Comparison of ENCODE assay signal across 13 cellular contexts in the genomic region with DNA sequence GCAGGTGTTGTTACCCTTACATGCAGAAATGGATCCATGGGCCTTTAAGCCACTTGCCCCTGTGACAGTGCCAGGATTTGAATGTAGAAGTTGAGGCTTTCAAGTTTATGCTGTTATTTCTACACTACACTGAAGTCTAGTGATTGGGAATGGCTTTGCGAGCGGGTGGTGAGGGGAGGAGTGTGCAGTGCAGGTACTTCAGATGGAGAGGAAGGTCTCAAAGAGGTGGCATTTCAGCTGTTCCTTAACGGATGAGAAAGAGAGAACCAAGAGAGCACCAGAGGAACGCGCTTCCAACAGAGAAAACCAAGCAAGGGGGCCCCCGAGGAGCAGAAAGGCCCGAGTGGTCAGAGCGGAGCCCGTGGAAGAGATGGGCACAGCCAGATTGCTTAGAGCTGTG. TPM values are rescaled to one million over a fixed set of nuclear protein-coding genes. Genes with fewer than 3 reads are reported as not detected.
DNase-seq lines count a peak whose midpoint lies in the region; ATAC-seq and TF ChIP-seq lines count a peak whose summit lies in the region.
"Had no signal": no experiment of that assay in that cellular context is flagged by ENCODE, and none has a peak within 500 bp of the region (broad histone marks: within the 10 kb centered on the region; RNA-seq: fewer than 3 reads in every experiment).

No MANE protein-coding gene starts in this region.

- H2AFZ ChIP-seq in mammary epithelial cell (ENCODE audit: low read depth, low read length) = no peak overlapping the region

- peaks cover 79% of the 10 kb centered on the region for H3K4me1 ChIP-seq in HUES48 (ENCODE audit: control insufficient read depth, insufficient read depth, low read length)
- H3K4me1 ChIP-seq in mammary epithelial cell (ENCODE audit: insufficient read depth, low read length) = peaks cover 93% of the 10 kb centered on the region
- peaks cover 100% of the 10 kb centered on the region for H3K4me1 ChIP-seq in lower lobe of right lung
- H3K4me1 ChIP-seq in stomach = peaks cover 95 to 100% (median 99%) of the 10 kb centered on the region in 4 donors

- CTCF ChIA-PET in mammary epithelial cell (lab: Charles Lee; ENCODE audit: low non-redundant PET) = no interaction called here

- H4K20me1 ChIP-seq in mammary epithelial cell (ENCODE audit: insufficient read depth, low read length) = no peaks in the 10 kb centered on the region

- no peak overlapping the region for H3K4me2 ChIP-seq in mammary epithelial cell (ENCODE audit: insufficient read depth, low read depth, low read length)

- intact Hi-C loops in mammary epithelial cell (cut with micrococcal nuclease) = no loop called here
- intact Hi-C loops in lower lobe of right lung (cut with DNase I) = no loop called here
- intact Hi-C loops in stomach (cut with DNase I; ENCODE audit: low total_unique reads) = no loop called here

- dilution Hi-C loops in mammary epithelial cell (cut with HindIII; ENCODE audit: low sequenced_read_pairs) = no loop called here

- H3K4me3 ChIP-seq in HUES48 (ENCODE audit: low read depth, low read length) = no peak overlapping the region
- H3K4me3 ChIP-seq in mammary epithelial cell (replicated peaks in 1 of 3; ENCODE audit: insufficient read depth in 1 of 3, low read depth in 2 of 3, low read length in 3 of 3) = no peak overlapping the region
- no peak overlapping the region for H3K4me3 ChIP-seq in lower lobe of right lung
- no peak overlapping the region for H3K4me3 ChIP-seq in stomach

- ATAC-seq in lower lobe of right lung (no peak), HG03565 (IDR thresholded peaks at IDR 0.05; ENCODE audit: unreplicated experiment) (no peak), HG03469 (IDR thresholded peaks at IDR 0.05; ENCODE audit: unreplicated experiment) (no peak)
- ATAC-seq: left lobe of liver had no signal

- H3K9me3 ChIP-seq in HUES48 (ENCODE audit: control insufficient read depth, insufficient read depth, low read length) (no peaks in the 10 kb centered on the region), mammary epithelial cell (replicated peaks; ENCODE audit: insufficient read depth, low read length) (no peaks in the 10 kb centered on the region), lower lobe of right lung (no peaks in the 10 kb centered on the region), stomach (no peaks in the 10 kb centered on the region)

- TF ChIP-seq CTCF in mammary epithelial cell (conservative IDR thresholded peaks at IDR 0.05 in 1 of 2, IDR thresholded peaks at IDR 0.05 in 1 of 2; ENCODE audit: extremely low read depth in 1 of 2, insufficient read depth in 1 of 2, low read depth in 1 of 2, low read length in 2 of 2) (no peak), lower lobe of right lung (IDR thresholded peaks at IDR 0.05) (no peak), stomach (IDR thresholded peaks at IDR 0.05) (no peak)

- TF ChIP-seq POLR2A in stomach (IDR thresholded peaks at IDR 0.05) = no peak

- peak overlapping the region; percentile 43 for H3K27ac ChIP-seq in HUES48 (ENCODE audit: low read depth, low read length)
- H3K27ac ChIP-seq in mammary epithelial cell (ENCODE audit: insufficient read depth, low read depth, low read length) = peak overlapping the region; percentile 72
- H3K27ac ChIP-seq in lower lobe of right lung = peak overlapping the region; percentile 85
- H3K27ac ChIP-seq in stomach = peak overlapping the region; percentile 45 to 99 (median 96)

- no peak for DNase-seq in mammary epithelial cell
- DNase-seq in lower lobe of right lung = no peak
- DNase-seq in stomach = no peak
- no peak for DNase-seq in stimulated activated CD4-positive, alpha-beta T cell treated with anti-CD3 and anti-CD28 coated beads, Interleukin-4, amount 100 ng/mL, for 24 hours
- no peak for DNase-seq in hypothalamus (lab: John Stamatoyannopoulos, UW)
- DNase-seq: amniotic stem cell, COR-L47, NCI-H69, T-helper 1 cell had no signal

- no TSS peak for BruUV-seq in mammary epithelial cell (replicated peaks; lab: Mats Ljungman, UMichigan)

- H3K36me3 ChIP-seq in HUES48 (ENCODE audit: control insufficient read depth, insufficient read depth, low read length) (peaks cover 13% of the 10 kb centered on the region), mammary epithelial cell (ENCODE audit: insufficient read depth, low read length) (peaks cover 13% of the 10 kb centered on the region), lower lobe of right lung (peaks cover 11% of the 10 kb centered on the region), stomach (peaks cover 0 to 11% (median 8%) of the 10 kb centered on the region in 4 donors)

- H3K27me3 ChIP-seq in HUES48 (ENCODE audit: control insufficient read depth, insufficient read depth, low read length) = no peaks in the 10 kb centered on the region
- no peaks in the 10 kb centered on the region for H3K27me3 ChIP-seq in mammary epithelial cell (ENCODE audit: insufficient read depth, low read length)
- no peaks in the 10 kb centered on the region for H3K27me3 ChIP-seq in lower lobe of right lung (ENCODE audit: low read depth)
- no peaks in the 10 kb centered on the region for H3K27me3 ChIP-seq in stomach

- TF ChIP-seq EP300 in stomach (IDR thresholded peaks at IDR 0.05) = no peak

- 82% methylated on average over 9 of the region's 9 CpGs for WGBS in mammary epithelial cell (ENCODE audit: low coverage, missing lambda C conversion rate)
- 77 to 87% (median 81%) methylated on average over 9 of the region's 9 CpGs for WGBS in stomach, 5 donors

- H3K9ac ChIP-seq in HUES48 (ENCODE audit: low read depth, low read length) (no peak overlapping the region), mammary epithelial cell (ENCODE audit: insufficient read depth, low read length) (no peak overlapping the region)

- peaks cover 93% of the 10 kb centered on the region for H3K79me2 ChIP-seq in mammary epithelial cell (ENCODE audit: insufficient read depth, low read length)

- in situ Hi-C loops in mammary epithelial cell (cut with MboI; ENCODE audit: low sequenced_read_pairs in 2 of 2) = no loop called here

RNA-seq across cellular contexts. Expression of a gene that starts 13.3 kb away (rescaled TPM):
- total RNA-seq in mammary epithelial cell (1,000 to 10,000 TPM in 1 of 2 donors, 100 to 1,000 TPM in 1; 951 to 1,146 TPM), lower lobe of right lung (454 TPM), stomach (100 to 1,000 TPM; 254 to 343 (median 319) TPM)
- polyA plus RNA-seq in mammary epithelial cell (524 TPM), stomach (10 to 100 TPM; 55.3 to 87.2 (median 75.0) TPM)
- polyA minus RNA-seq in mammary epithelial cell = 912 TPM

RNA-seq across cellular contexts. Expression of a gene that starts 41.7 kb away (rescaled TPM):
- total RNA-seq in mammary epithelial cell (100 to 1,000 TPM; 237 to 319 TPM), lower lobe of right lung (229 TPM), stomach (100 to 1,000 TPM; 203 to 889 (median 283) TPM)
- polyA plus RNA-seq in mammary epithelial cell (490 TPM), stomach (100 to 1,000 TPM; 347 to 495 (median 349) TPM)
- 368 TPM for polyA minus RNA-seq in mammary epithelial cell

RNA-seq across cellular contexts. Expression of a gene that starts 43.0 kb away (rescaled TPM):
- total RNA-seq in mammary epithelial cell (under 1 TPM in 1 of 2 donors, not detected in 1; 0.75 TPM), lower lobe of right lung (11.4 TPM), stomach (10 to 100 TPM in 1 of 5 donors, 1 to 10 TPM in 3, not detected in 1; 1.2 to 12.9 (median 5.2) TPM)
- polyA plus RNA-seq in mammary epithelial cell (0.51 TPM), stomach (1 to 10 TPM; 4.4 to 5.3 (median 5.0) TPM)
- not detected for polyA minus RNA-seq in mammary epithelial cell

Comparison
In these comparisons a context has a peak if more than half of its experiments do, and no peak if none do; other contexts are left out.
1. H3K27ac ChIP-seq: peak in every context shown above with its lines; median percentile 96 in stomach; 85 in lower lobe of right lung; 72 in mammary epithelial cell; 43 in HUES48.